ENCODE assay signal across 1 cellular context in the genomic region with DNA sequence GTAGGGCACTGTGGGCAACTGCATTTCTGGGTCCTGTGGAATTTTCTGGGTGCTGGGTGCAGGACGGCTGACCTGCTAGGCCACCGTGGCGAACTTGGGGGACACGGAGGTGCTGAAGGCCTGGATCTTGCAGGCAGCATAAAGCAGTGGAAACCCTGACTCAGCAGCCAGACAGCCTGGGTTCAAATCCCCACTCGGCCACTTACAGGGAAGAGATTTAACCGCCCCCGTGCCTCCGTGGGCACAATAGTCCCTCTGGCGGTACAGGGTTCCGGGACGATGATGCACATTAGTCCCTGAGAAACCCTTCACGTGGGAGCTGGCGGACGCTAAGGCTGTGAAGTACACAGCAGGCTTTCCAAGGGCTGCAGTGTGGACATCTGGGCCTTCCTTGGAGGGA.
TF ChIP-seq lines count a peak whose summit lies in the region.

No MANE protein-coding gene starts in this region.

TF ChIP-seq in GM23338, 12 proteins besides CTCF, POLR2A, EP300 and RAD21 (continued from another document):
- TF ChIP-seq REST (IDR thresholded peaks at IDR 0.05; ENCODE audit: unreplicated experiment) (no peak), STAT1 (IDR thresholded peaks at IDR 0.05; ENCODE audit: unreplicated experiment) (no peak)
